Comparison of ENCODE assay signal across 20 cellular contexts in genomic region chr4:3473251-3473942, GRCh38. TPM values are rescaled to one million over a fixed set of nuclear protein-coding genes. Genes with fewer than 3 reads are reported as not detected.
DNase-seq lines count a peak whose midpoint lies in the region; ATAC-seq, FAIRE-seq and TF ChIP-seq lines count a peak whose summit lies in the region.
"Had no signal": no experiment of that assay in that cellular context is flagged by ENCODE, and none has a peak within 500 bp of the region (broad histone marks: within the 10 kb centered on the region; RNA-seq: fewer than 3 reads in every experiment).

No MANE protein-coding gene starts in this region.

- no peaks in the 10 kb centered on the region for H3K9me3 ChIP-seq in BLaER1 treated with 17β-estradiol and CSF1 and Interleukin-3, amounts not matched to agents 10 nM and 100 nM (replicated peaks in 1 of 11)
- H3K9me3 ChIP-seq in K562 (replicated peaks; ENCODE audit: control insufficient read depth, insufficient read depth, low read depth, low read length) (peaks cover 7% of the 10 kb centered on the region; the same call in 1 of the 2 replicates), neuronal stem cell (replicated peaks in 1 of 2; ENCODE audit: control insufficient read depth in 2 of 2, insufficient read depth in 1 of 2, low read depth in 1 of 2, low read length in 2 of 2) (peaks cover 1 to 6% of the 10 kb centered on the region in 2 donors)

- peaks cover 0 to 38% (median 0%) of the 10 kb centered on the region in 11 experiments; a peak in 4 of 22 replicates for H4K20me1 ChIP-seq in BLaER1 treated with 17β-estradiol and CSF1 and Interleukin-3, amounts not matched to agents 10 nM and 100 nM
- H4K20me1 ChIP-seq in K562 (replicated peaks; ENCODE audit: control insufficient read depth, insufficient read depth, low read length): peaks cover 5% of the 10 kb centered on the region; the same call in 1 of the 2 replicates

- peak overlapping the region; percentile 91 for H2AK5ac ChIP-seq in neuronal stem cell (ENCODE audit: low read depth, low read length)

- peaks cover 8% of the 10 kb centered on the region for H3K79me1 ChIP-seq in neuronal stem cell (ENCODE audit: low read depth, low read length)

- no peak for TF ChIP-seq RAD21 in K562 (CRISPR knock-in tag; conservative IDR thresholded peaks at IDR 0.05 in 1 of 2, IDR thresholded peaks at IDR 0.05 in 1 of 2)

- H3K79me2 ChIP-seq in K562 (ENCODE audit: control insufficient read depth, insufficient read depth, low read length): no peaks in the 10 kb centered on the region

- peak overlapping the region; percentile 39 for H2BK5ac ChIP-seq in neuronal stem cell (ENCODE audit: low read length)

- H3K4ac ChIP-seq in neuronal stem cell (ENCODE audit: low read length): no peak overlapping the region

- no peak for TF ChIP-seq EP300 in K562 (IDR thresholded peaks at IDR 0.05; ENCODE audit: low read length)

- 0 out of 3 replicates have a peak, but pooled peaks have one; percentile 21 for ATAC-seq in K562
- no peak for ATAC-seq in left cardiac atrium
- ATAC-seq: Panc1 had no signal

- peaks cover 0 to 46% (median 37%) of the 10 kb centered on the region in 10 experiments; a peak in 17 of 20 replicates for H3K4me1 ChIP-seq in BLaER1 treated with 17β-estradiol and CSF1 and Interleukin-3, amounts not matched to agents 10 nM and 100 nM
- H3K4me1 ChIP-seq in K562 (replicated peaks in 1 of 2; ENCODE audit: control insufficient read depth in 2 of 2, insufficient read depth in 2 of 2, low read length in 2 of 2) (peaks cover 0 to 27% of the 10 kb centered on the region in 2 experiments; a peak in 2 of 5 replicates), neuronal stem cell (ENCODE audit: control insufficient read depth in 2 of 2, insufficient read depth in 1 of 2, low read depth in 1 of 2, low read length in 2 of 2) (peaks cover 20 to 35% of the 10 kb centered on the region in 2 donors)

- H2BK12ac ChIP-seq in neuronal stem cell (ENCODE audit: low read length): peak overlapping the region; percentile 46

- DNase-seq in K562 (ENCODE audit: extremely low read depth in 1 of 4, low spot score in 3 of 4) (no peak), left cardiac atrium (peak; percentile 16), neuronal stem cell (ENCODE audit: low spot score) (no peak), cortex of kidney (lab: John Stamatoyannopoulos, UW) (no peak), ACHN (no peak), LoVo (ENCODE audit: low spot score) (no peak)
- DNase-seq in stimulated activated CD4-positive, alpha-beta T cell treated with anti-CD3 and anti-CD28 coated beads, Interleukin-4, amount 100 ng/mL, for 4 hours: no peak
- DNase-seq: Calu3, DMS79, H9, Kasumi-1, NCI-H1930, NCI-H2171, NCI-H446 treated with DMSO at 0.1 percent for 48 hours, NCI-H82, SHP77 treated with DMSO at 0.1 percent for 48 hours had no signal

- peak overlapping the region; percentile 71 for H3K18ac ChIP-seq in neuronal stem cell (ENCODE audit: low read length)

- peak overlapping the region; percentile 41 for H2BK120ac ChIP-seq in neuronal stem cell (ENCODE audit: low read depth, low read length)

- H2BK15ac ChIP-seq in neuronal stem cell (ENCODE audit: low read length): peak overlapping the region; percentile 28

- POLR2A ChIA-PET in K562 (lab: Yijun Ruan, JAX): no interaction called here

- H3K27me3 ChIP-seq in BLaER1 treated with 17β-estradiol and CSF1 and Interleukin-3, amounts not matched to agents 10 nM and 100 nM: peaks cover 10 to 20% (median 18%) of the 10 kb centered on the region in 11 experiments; a peak in 19 of 22 replicates
- H3K27me3 ChIP-seq in K562 (ENCODE audit: control insufficient read depth in 2 of 2, insufficient read depth in 2 of 2, low read length in 2 of 2) (peaks cover 28 to 76% of the 10 kb centered on the region in 2 experiments; a peak in 4 of 5 replicates), neuronal stem cell (ENCODE audit: control insufficient read depth in 3 of 3, insufficient read depth in 3 of 3, low read depth in 1 of 3, low read length in 3 of 3) (peaks cover 0 to 8% (median 0%) of the 10 kb centered on the region in 3 experiments)

- H3K23ac ChIP-seq in neuronal stem cell (ENCODE audit: low read depth, low read length, poor library complexity): peak overlapping the region; percentile 91

- H3K4me2 ChIP-seq in BLaER1 treated with 17β-estradiol and CSF1 and Interleukin-3, amounts not matched to agents 10 nM and 100 nM: peak overlapping the region in 7 of 11 experiments; percentile 26 to 59 (median 45); a peak in 13 of 22 replicates
- no peak overlapping the region for H3K4me2 ChIP-seq in K562 (ENCODE audit: insufficient read depth, low read length)
- no peak overlapping the region for H3K4me2 ChIP-seq in neuronal stem cell (ENCODE audit: insufficient read depth, low read length, poor library complexity, severe bottlenecking)

- no peak overlapping the region for H2AFZ ChIP-seq in K562 (ENCODE audit: low read depth, low read length)
- H2AFZ ChIP-seq in neuronal stem cell (ENCODE audit: low read length): no peak overlapping the region

- no peaks in the 10 kb centered on the region for H3K9me1 ChIP-seq in K562 (ENCODE audit: control insufficient read depth, insufficient read depth, low read length)

- no peak for TF ChIP-seq CTCF in K562 (IDR thresholded peaks at IDR 0.05 in 2 of 3, conservative IDR thresholded peaks at IDR 0.05 in 1 of 3; ENCODE audit: insufficient read depth in 2 of 3, low read depth in 1 of 3, low read length in 3 of 3)

- WGBS in K562 (ENCODE audit: insufficient coverage, low coverage, missing lambda C conversion rate): 8% methylated on average over 24 of the region's 39 CpGs
- WGBS in neuronal stem cell (ENCODE audit: extremely low coverage in 2 of 2, insufficient read length in 2 of 2, insufficient replicate concordance in 1 of 2), 2 donors: no CpG with 5 or more reads among the region's 39 CpGs

- no peak overlapping the region for H4K8ac ChIP-seq in neuronal stem cell (ENCODE audit: low read depth, low read length)

- CTCF ChIA-PET in K562 (lab: Yijun Ruan, JAX; ENCODE audit: low intra/inter-chr PET ratio): no interaction called here

- in situ Hi-C loops in K562 (cut with MboI): no loop called here
- in situ Hi-C loops in ACHN (cut with HindIII; ENCODE audit: low pct_ligation_motif_present, low pct_unique_long_range_greater_than_20kb, low sequenced_read_pairs): no loop called here

- intact Hi-C loops in K562 (cut with micrococcal nuclease): no loop called here
- intact Hi-C loops in left cardiac atrium (cut with DNase I): no loop called here

- no peak for FAIRE-seq in K562 (lab: Jason Lieb, UNC)
- FAIRE-seq: A204.1, G401.6 had no signal

- H3K14ac ChIP-seq in neuronal stem cell (ENCODE audit: low read length): no peak overlapping the region

- no peak overlapping the region; a peak in 1 of 22 replicates for H3K9ac ChIP-seq in BLaER1 treated with 17β-estradiol and CSF1 and Interleukin-3, amounts not matched to agents 10 nM and 100 nM
- H3K9ac ChIP-seq in K562 (ENCODE audit: insufficient read depth in 1 of 2, low read depth in 2 of 2, low read length in 2 of 2) (no peak overlapping the region), neuronal stem cell (ENCODE audit: low read depth, low read length, poor library complexity) (no peak overlapping the region)

- H3K36me3 ChIP-seq in BLaER1 treated with 17β-estradiol and CSF1 and Interleukin-3, amounts not matched to agents 10 nM and 100 nM: no peaks in the 10 kb centered on the region
- H3K36me3 ChIP-seq in K562 (ENCODE audit: control insufficient read depth, insufficient read depth, low read length) (no peaks in the 10 kb centered on the region), neuronal stem cell (replicated peaks in 1 of 2; ENCODE audit: control insufficient read depth in 2 of 2, insufficient read depth in 2 of 2, low read length in 2 of 2) (peaks cover 0 to 3% of the 10 kb centered on the region in 2 donors)

- H4K91ac ChIP-seq in neuronal stem cell (ENCODE audit: low read depth, low read length, poor library complexity): peak overlapping the region; percentile 22

- no peak for TF ChIP-seq POLR2A in K562 (conservative IDR thresholded peaks at IDR 0.05)

- no TSS peak for BruUV-seq in K562 (replicated peaks; lab: Mats Ljungman, UMichigan)

- H3K4me3 ChIP-seq in BLaER1 treated with 17β-estradiol and CSF1 and Interleukin-3, amounts not matched to agents 10 nM and 100 nM: no peak overlapping the region
- H3K4me3 ChIP-seq in K562 (no peak overlapping the region), neuronal stem cell (ENCODE audit: low read length in 2 of 2) (no peak overlapping the region)

- H3K27ac ChIP-seq in BLaER1 treated with 17β-estradiol and CSF1 and Interleukin-3, amounts not matched to agents 10 nM and 100 nM: no peak overlapping the region
- no peak overlapping the region for H3K27ac ChIP-seq in K562 (ENCODE audit: extremely low read depth, low read depth, low read length)
- H3K27ac ChIP-seq in neuronal stem cell (replicated peaks; ENCODE audit: low read length): no peak overlapping the region

RNA-seq across cellular contexts. Expression of gene DOK7, which starts 10.3 kb away (rescaled TPM):
- total RNA-seq in K562 (2011; cell fraction: chromatin; rRNA removed; ENCODE audit: low replicate concordance): not detected in 2 replicates
- not detected in 2 replicates for total RNA-seq in K562 (2011; cell fraction: nucleolus; rRNA removed)
- total RNA-seq in K562 (2011; cell fraction: nucleoplasm; rRNA removed): not detected in 2 replicates
- total RNA-seq in K562 (2014; rRNA removed) (not detected in 2 replicates), K562 (2014; rRNA removed; fragmentation: Illumina TruSeq; extraction: Trizol) (not detected in 2 replicates), K562 (2015; rRNA removed; fragmentation: Illumina TruSeq; extraction: Trizol) (not detected in 2 replicates), K562 (2021) (not detected in 2 replicates), left cardiac atrium (10 to 100 TPM; 21.5 to 38.2 TPM)
- polyA plus RNA-seq in K562 (2011; rRNA removed) (not detected in 2 replicates), K562 (2014; fragmentation: Illumina TruSeq; extraction: Trizol) (not detected in 2 replicates), K562 (2014; fragmentation: Nextera tagmentation; extraction: Ambion mirVana) (not detected), K562 (2014; rRNA removed) (not detected in 2 replicates)
- polyA plus RNA-seq in K562 (2011; cell fraction: cytosol; rRNA removed): not detected in 2 replicates
- not detected in 2 replicates for polyA plus RNA-seq in K562 (2011; cell fraction: nucleus; rRNA removed)
- polyA plus RNA-seq in K562 (2012): not detected in 2 replicates
- not detected in 2 replicates for polyA minus RNA-seq in K562 (2011; rRNA and poly(A)+ RNA removed)
- polyA minus RNA-seq in K562 (2011; cell fraction: cytosol; rRNA and poly(A)+ RNA removed): not detected in 2 replicates
- polyA minus RNA-seq in K562 (2011; cell fraction: nucleus; rRNA and poly(A)+ RNA removed): not detected in 2 replicates
- 0.14 TPM for polyA plus RNA-seq in neuronal stem cell (2013, experiment 1 of 2)
- 0.11 TPM for polyA plus RNA-seq in neuronal stem cell (2013, experiment 2 of 2)

RNA-seq across cellular contexts. Expression of gene HGFAC, which starts 31.6 kb away (rescaled TPM):
- total RNA-seq in K562 (2011; cell fraction: chromatin; rRNA removed; ENCODE audit: low replicate concordance): not detected in 2 replicates
- not detected in 2 replicates for total RNA-seq in K562 (2011; cell fraction: nucleolus; rRNA removed)
- total RNA-seq in K562 (2011; cell fraction: nucleoplasm; rRNA removed): not detected in 2 replicates
- total RNA-seq in K562 (2014; rRNA removed) (not detected in 2 replicates), K562 (2014; rRNA removed; fragmentation: Illumina TruSeq; extraction: Trizol) (not detected in 2 replicates), K562 (2015; rRNA removed; fragmentation: Illumina TruSeq; extraction: Trizol) (not detected in 2 replicates), K562 (2021) (0.09 TPM in 1 of 2 replicates, not detected in the other), left cardiac atrium (under 1 TPM; 0.34 to 0.38 TPM)
- polyA plus RNA-seq in K562 (2011; rRNA removed) (not detected in 2 replicates), K562 (2014; fragmentation: Illumina TruSeq; extraction: Trizol) (not detected in 2 replicates), K562 (2014; fragmentation: Nextera tagmentation; extraction: Ambion mirVana) (not detected), K562 (2014; rRNA removed) (0.13 TPM in 1 of 2 replicates, not detected in the other)
- polyA plus RNA-seq in K562 (2011; cell fraction: cytosol; rRNA removed): not detected in 2 replicates
- 0.15 and 0.53 TPM in 2 replicates for polyA plus RNA-seq in K562 (2011; cell fraction: nucleus; rRNA removed)
- not detected in 2 replicates for polyA plus RNA-seq in K562 (2012)
- not detected in 2 replicates for polyA minus RNA-seq in K562 (2011; rRNA and poly(A)+ RNA removed)
- polyA minus RNA-seq in K562 (2011; cell fraction: cytosol; rRNA and poly(A)+ RNA removed): not detected in 2 replicates
- polyA minus RNA-seq in K562 (2011; cell fraction: nucleus; rRNA and poly(A)+ RNA removed): not detected in 2 replicates
- 0.59 TPM for polyA plus RNA-seq in neuronal stem cell (2013, experiment 1 of 2)
- polyA plus RNA-seq in neuronal stem cell (2013, experiment 2 of 2): 0.61 TPM
- total RNA-seq: Calu3 had no signal

RNA-seq across cellular contexts. Expression of gene LRPAP1, which starts 58.8 kb away (rescaled TPM):
- total RNA-seq in K562 (2011; cell fraction: chromatin; rRNA removed; ENCODE audit: low replicate concordance): 44.0 and 98.8 TPM in 2 replicates
- total RNA-seq in K562 (2011; cell fraction: nucleolus; rRNA removed): 76.2 and 78.7 TPM in 2 replicates
- 43.0 and 46.3 TPM in 2 replicates for total RNA-seq in K562 (2011; cell fraction: nucleoplasm; rRNA removed)
- total RNA-seq in K562 (2014; rRNA removed): 73.5 and 105 TPM in 2 replicates
- 18.7 and 24.6 TPM in 2 replicates for total RNA-seq in K562 (2014; rRNA removed; fragmentation: Illumina TruSeq; extraction: Trizol)
- total RNA-seq in K562 (2015; rRNA removed; fragmentation: Illumina TruSeq; extraction: Trizol): 41.8 and 49.7 TPM in 2 replicates
- 72.0 and 75.5 TPM in 2 replicates for total RNA-seq in K562 (2021)
- polyA plus RNA-seq in K562 (2011; rRNA removed): 43.6 and 45.0 TPM in 2 replicates
- 28.1 and 40.4 TPM in 2 replicates for polyA plus RNA-seq in K562 (2011; cell fraction: cytosol; rRNA removed)
- 33.7 and 47.1 TPM in 2 replicates for polyA plus RNA-seq in K562 (2011; cell fraction: nucleus; rRNA removed)
- polyA plus RNA-seq in K562 (2012): 70.2 and 113 TPM in 2 replicates
- polyA plus RNA-seq in K562 (2014; fragmentation: Illumina TruSeq; extraction: Trizol): 33.1 and 55.4 TPM in 2 replicates
- polyA plus RNA-seq in K562 (2014; fragmentation: Nextera tagmentation; extraction: Ambion mirVana): 1 to 10 TPM; 1.1 to 6.1 TPM
- 57.7 and 69.9 TPM in 2 replicates for polyA plus RNA-seq in K562 (2014; rRNA removed)
- 23.0 and 26.5 TPM in 2 replicates for polyA minus RNA-seq in K562 (2011; rRNA and poly(A)+ RNA removed)
- polyA minus RNA-seq in K562 (2011; cell fraction: cytosol; rRNA and poly(A)+ RNA removed): 19.7 and 31.3 TPM in 2 replicates
- 17.9 and 19.5 TPM in 2 replicates for polyA minus RNA-seq in K562 (2011; cell fraction: nucleus; rRNA and poly(A)+ RNA removed)
- total RNA-seq in left cardiac atrium: 100 to 1,000 TPM; 226 to 312 TPM
- polyA plus RNA-seq in neuronal stem cell (2013, experiment 1 of 2): 56.9 TPM
- polyA plus RNA-seq in neuronal stem cell (2013, experiment 2 of 2): 58.7 TPM

Comparison
In these comparisons a context has a peak if more than half of its experiments do, and no peak if none do; other contexts are left out.
1. H3K4me2 ChIP-seq: peak in BLaER1 treated with 17β-estradiol and CSF1 and Interleukin-3, amounts not matched to agents 10 nM and 100 nM (7 of 11); none in K562 (single experiment) and neuronal stem cell (single experiment).
2. RNA of gene DOK7, which starts 10.3 kb away (total RNA-seq): 21.5 to 38.2 TPM in left cardiac atrium; not detected in K562; every median in the first group is over 10 times any median in the second.